In the genomic region with DNA sequence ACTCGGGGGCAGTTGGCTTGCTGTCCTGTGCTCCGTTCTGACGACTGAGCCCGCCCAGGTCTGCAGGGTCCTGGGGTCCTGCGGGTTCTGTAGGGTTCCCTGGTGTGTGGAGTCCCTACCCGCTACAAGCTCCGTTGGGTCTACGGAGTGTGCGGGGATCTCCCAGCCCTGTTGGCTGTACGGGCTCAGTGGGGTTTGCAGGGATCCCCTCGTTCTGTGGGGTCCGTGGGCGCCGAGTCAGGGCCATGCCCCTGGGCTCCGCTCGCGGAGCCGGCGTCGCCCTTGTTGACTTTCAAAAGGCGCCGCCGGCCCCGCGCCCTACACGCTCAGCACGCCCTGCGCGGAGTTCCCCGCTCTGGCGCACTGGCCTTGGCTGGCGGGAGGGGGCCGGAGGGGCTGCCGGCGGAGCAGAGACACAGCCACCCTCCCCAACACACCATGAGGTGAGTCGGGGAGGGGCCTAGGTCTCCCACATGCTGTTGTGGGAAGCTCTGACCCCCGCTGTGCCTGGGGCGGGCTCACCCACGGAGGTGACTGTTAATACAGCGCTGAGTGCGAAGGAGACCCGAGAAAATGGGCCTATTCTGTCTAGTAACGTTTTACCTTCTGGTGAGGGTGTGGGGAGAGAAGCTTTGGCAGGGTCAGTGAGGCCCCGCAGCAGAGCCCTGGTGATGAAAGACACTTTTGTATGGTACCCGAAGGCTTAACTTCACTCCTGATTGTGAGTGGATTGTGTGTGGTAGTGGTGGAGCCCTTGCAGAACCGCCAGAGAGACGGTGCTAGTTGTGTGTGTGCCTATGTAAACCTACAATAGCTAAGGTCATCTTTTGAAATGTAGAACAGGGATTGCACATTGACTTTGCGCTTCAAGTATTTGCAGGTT, we compare ENCODE assay signal across 9 cellular contexts. TPM values are rescaled to one million over a fixed set of nuclear protein-coding genes. Genes with fewer than 3 reads are reported as not detected.
A peak's percentile ranks its signal among the peaks of the same experiment; 100 is the strongest.
DNase-seq lines count a peak whose midpoint lies in the region; ATAC-seq and TF ChIP-seq lines count a peak whose summit lies in the region.
"Had no signal": no experiment of that assay in that cellular context is flagged by ENCODE, and none has a peak within 500 bp of the region (broad histone marks: within the 10 kb centered on the region; RNA-seq: fewer than 3 reads in every experiment).

No MANE protein-coding gene starts in this region.

- DNase-seq in C1 segment of cervical spinal cord (lab: John Stamatoyannopoulos, UW) (peak in 13 of 14 donors; percentile 9 to 70 (median 23)), HT-29 (ENCODE audit: low spot score) (peak; percentile 9), epithelial cell of proximal tubule (ENCODE audit: low read depth) (no peak), LoVo (ENCODE audit: low spot score) (no peak)
- peak; percentile 83 for DNase-seq in activated CD8-positive, alpha-beta memory T cell treated with anti-CD3 and anti-CD28 coated beads, Interleukin-2, amount 50 U/mL, for 48 hours
- DNase-seq in stimulated activated CD8-positive, alpha-beta memory T cell treated with anti-CD3 and anti-CD28 coated beads, Interleukin-7, amount 100 ng/mL, for 1 hour (ENCODE audit: low read depth in 2 of 2) = peak; percentile 16 to 24

- peak; percentile 65 for ATAC-seq in GM19468 (IDR thresholded peaks at IDR 0.05; ENCODE audit: extremely low read depth, unreplicated experiment)
- ATAC-seq: HCT116 had no signal

- no peak overlapping the region for H3K9ac ChIP-seq in muscle layer of colon (ENCODE audit: low read length)

- peaks cover 10% of the 10 kb centered on the region for H3K4me1 ChIP-seq in muscle layer of colon (ENCODE audit: insufficient read depth, low read length)

- H3K4me3 ChIP-seq in epithelial cell of proximal tubule (ENCODE audit: low read depth, low read length) (peak overlapping the region; percentile 74), muscle layer of colon (ENCODE audit: low read depth in 1 of 2, low read length in 2 of 2) (peak overlapping the region; percentile 36 to 57)

- TF ChIP-seq CTCF in epithelial cell of proximal tubule (conservative IDR thresholded peaks at IDR 0.05; ENCODE audit: low read depth, low read length) = no peak

- no peaks in the 10 kb centered on the region for H3K36me3 ChIP-seq in muscle layer of colon (ENCODE audit: insufficient read depth, low read length)

- no peak overlapping the region for H3K27ac ChIP-seq in muscle layer of colon (ENCODE audit: low read depth, low read length)

- H3K27me3 ChIP-seq in muscle layer of colon (ENCODE audit: control insufficient read depth in 1 of 2, insufficient read depth in 2 of 2, low read length in 2 of 2) = no peaks in the 10 kb centered on the region

- no peaks in the 10 kb centered on the region for H3K9me3 ChIP-seq in muscle layer of colon (ENCODE audit: low read length)

RNA-seq across cellular contexts. Expression of gene TASOR2, which starts 8.1 kb away (rescaled TPM):
- total RNA-seq in HT-29 (2014; rRNA removed; shearing (Covaris generic)) = 49.7 and 67.4 TPM in 2 replicates
- total RNA-seq in epithelial cell of proximal tubule = 36.1 and 50.6 TPM in 2 replicates

RNA-seq across cellular contexts. Expression of gene ASB13, which starts 26.3 kb away (rescaled TPM):
- total RNA-seq in HT-29 (2014; rRNA removed; shearing (Covaris generic)) = 32.6 and 34.7 TPM in 2 replicates
- total RNA-seq in epithelial cell of proximal tubule = 12.3 and 12.8 TPM in 2 replicates

Comparison
In these comparisons a context has a peak if more than half of its experiments do, and no peak if none do; other contexts are left out.
1. DNase-seq: peak in C1 segment of cervical spinal cord (13 of 14), HT-29 (single experiment), activated CD8-positive, alpha-beta memory T cell treated with anti-CD3 and anti-CD28 coated beads, Interleukin-2, amount 50 U/mL, for 48 hours (single experiment) and stimulated activated CD8-positive, alpha-beta memory T cell treated with anti-CD3 and anti-CD28 coated beads, Interleukin-7, amount 100 ng/mL, for 1 hour (2 of 2); none in epithelial cell of proximal tubule (single experiment) and LoVo (single experiment).